8 cellular contexts compared by ENCODE assay signal in the genomic region with DNA sequence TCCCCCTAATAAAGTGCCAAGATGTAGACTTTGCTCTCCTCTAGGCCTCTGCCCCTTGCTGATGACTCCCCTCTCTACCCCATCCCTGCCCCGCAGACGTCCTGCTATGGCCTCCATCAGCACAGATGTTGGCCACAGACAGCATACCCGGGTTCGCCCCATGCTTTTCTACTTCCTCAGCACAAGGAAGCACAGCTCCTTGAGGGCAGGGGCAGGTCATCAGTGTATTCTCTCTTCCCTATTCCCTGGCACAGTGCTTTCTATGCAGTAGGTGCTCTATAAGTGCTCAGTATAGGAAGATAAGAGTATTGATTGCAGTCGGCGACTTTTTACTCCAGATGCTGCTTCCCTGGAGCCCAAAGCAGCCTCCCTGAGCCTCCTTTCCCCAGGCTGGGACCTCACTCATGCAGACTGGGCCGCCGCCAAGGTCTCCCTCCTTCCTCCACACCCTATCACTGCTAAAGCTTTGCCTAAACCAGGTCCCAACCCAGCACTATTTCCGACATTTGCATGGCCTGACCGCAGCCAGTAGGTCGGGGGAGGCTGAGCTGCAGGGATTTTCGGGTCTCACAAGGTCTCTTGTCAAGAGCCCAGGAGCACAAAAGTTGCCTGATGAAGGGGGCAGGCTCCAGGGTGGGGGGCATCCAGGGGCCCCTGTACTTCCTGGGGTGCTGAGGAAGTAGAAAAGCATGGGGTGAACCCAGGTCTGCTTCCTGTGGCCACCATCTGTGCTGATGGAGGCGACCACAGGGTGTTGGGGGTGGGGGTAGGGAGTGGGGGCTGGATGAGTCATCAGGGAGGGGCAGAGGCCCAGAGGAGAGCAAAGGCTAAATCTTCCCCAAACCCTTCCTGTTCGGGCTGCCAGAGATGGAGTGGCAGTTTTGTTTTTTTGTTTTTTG. TPM values are rescaled to one million over a fixed set of nuclear protein-coding genes. Genes with fewer than 3 reads are reported as not detected.
A peak's percentile ranks its signal among the peaks of the same experiment; 100 is the strongest.
DNase-seq lines count a peak whose midpoint lies in the region; ATAC-seq and TF ChIP-seq lines count a peak whose summit lies in the region.

No MANE protein-coding gene starts in this region.

- peak overlapping the region; percentile 88 to 89 for H3K27ac Mint-ChIP-seq in natural killer cell treated with Interleukin-12 subunit alpha and Interleukin-12 subunit beta and Interleukin-15 and Interleukin-18, amount 100 ng/mL, for 72 hours
- H3K27ac Mint-ChIP-seq in Calu3 (ENCODE audit: unreplicated experiment): no peak overlapping the region

- no peaks in the 10 kb centered on the region for H3K36me3 Mint-ChIP-seq in natural killer cell treated with Interleukin-12 subunit alpha and Interleukin-12 subunit beta and Interleukin-15 and Interleukin-18, amount 100 ng/mL, for 72 hours
- no peaks in the 10 kb centered on the region for H3K36me3 Mint-ChIP-seq in Calu3 (ENCODE audit: insufficient read depth, unreplicated experiment)

- H3K9me3 Mint-ChIP-seq in natural killer cell treated with Interleukin-12 subunit alpha and Interleukin-12 subunit beta and Interleukin-15 and Interleukin-18, amount 100 ng/mL, for 72 hours: no peaks in the 10 kb centered on the region
- H3K9me3 Mint-ChIP-seq in Calu3 (ENCODE audit: low read depth, unreplicated experiment): no peaks in the 10 kb centered on the region

- peaks cover 34 to 48% of the 10 kb centered on the region in 2 donors for H3K4me1 Mint-ChIP-seq in natural killer cell treated with Interleukin-12 subunit alpha and Interleukin-12 subunit beta and Interleukin-15 and Interleukin-18, amount 100 ng/mL, for 72 hours (ENCODE audit: low read depth in 2 of 2)
- no peaks in the 10 kb centered on the region for H3K4me1 Mint-ChIP-seq in Calu3 (ENCODE audit: low read depth, unreplicated experiment)

- H3K4me3 Mint-ChIP-seq in natural killer cell treated with Interleukin-12 subunit alpha and Interleukin-12 subunit beta and Interleukin-15 and Interleukin-18, amount 100 ng/mL, for 72 hours: peak overlapping the region; percentile 76
- H3K4me3 Mint-ChIP-seq in Calu3 (ENCODE audit: low read depth, unreplicated experiment): no peak overlapping the region

- intact Hi-C loops in Calu3 (cut with micrococcal nuclease; ENCODE audit: unreplicated experiment): no loop called here

- TF ChIP-seq POLR2A in GM19099 (IDR thresholded peaks at IDR 0.05; ENCODE audit: extremely low read depth, insufficient read length, low read depth): peak; percentile 75

- CTCF ChIA-PET in Calu3 (lab: Charles Lee): no interaction called here

- no peaks in the 10 kb centered on the region for H3K27me3 Mint-ChIP-seq in natural killer cell treated with Interleukin-12 subunit alpha and Interleukin-12 subunit beta and Interleukin-15 and Interleukin-18, amount 100 ng/mL, for 72 hours
- H3K27me3 Mint-ChIP-seq in Calu3 (ENCODE audit: unreplicated experiment): peaks cover 25% of the 10 kb centered on the region

- no TSS peak for BruUV-seq in Calu3 (replicated peaks; lab: Mats Ljungman, UMichigan)

- ATAC-seq in HG03066 (IDR thresholded peaks at IDR 0.05; ENCODE audit: low read depth, unreplicated experiment): peak; percentile 80
- ATAC-seq in natural killer cell treated with Interleukin-12 subunit alpha and Interleukin-12 subunit beta and Interleukin-15 and Interleukin-18, amount 100 ng/mL, for 72 hours: peak; percentile 92 to 96

- DNase-seq in SIG-M5 treated with dmso at 0.1 percent for 504 hours (lab: John Stamatoyannopoulos, UW; ENCODE audit: unreplicated experiment) (peak; percentile 74), inferior parietal cortex (ENCODE audit: extremely low spot score) (no peak), Calu3 (no peak), NCI-H2196 (lab: John Stamatoyannopoulos, UW; ENCODE audit: unreplicated experiment) (no peak)
- DNase-seq in activated gamma-delta T cell treated with anti-CD3 and anti-CD28 coated beads, Interleukin-2, amount 50 U/mL, for 16 hours (ENCODE audit: low read depth): peak; percentile 63
- no peak for DNase-seq in natural killer cell treated with Interleukin-12 subunit alpha and Interleukin-12 subunit beta and Interleukin-15 and Interleukin-18, amount 100 ng/mL, for 72 hours (ENCODE audit: low spot score)

- no peak for TF ChIP-seq CTCF in Calu3 (IDR thresholded peaks at IDR 0.05; ENCODE audit: unreplicated experiment)

RNA-seq across cellular contexts. Expression of gene CALHM3, which starts 8.0 kb away (rescaled TPM):
- total RNA-seq in natural killer cell treated with Interleukin-12 subunit alpha and Interleukin-12 subunit beta and Interleukin-15 and Interleukin-18, amount 100 ng/mL, for 72 hours: not detected
- not detected in 2 replicates for total RNA-seq in Calu3 (2022)

RNA-seq across cellular contexts. Expression of gene CALHM1, which starts 12.3 kb away (rescaled TPM):
- total RNA-seq in natural killer cell treated with Interleukin-12 subunit alpha and Interleukin-12 subunit beta and Interleukin-15 and Interleukin-18, amount 100 ng/mL, for 72 hours: not detected
- total RNA-seq in Calu3 (2022): not detected in 2 replicates

RNA-seq across cellular contexts. Expression of gene CALHM2, which starts 18.8 kb away (rescaled TPM):
- 10 to 100 TPM; 11.2 to 12.7 TPM for total RNA-seq in natural killer cell treated with Interleukin-12 subunit alpha and Interleukin-12 subunit beta and Interleukin-15 and Interleukin-18, amount 100 ng/mL, for 72 hours
- 0.45 and 0.81 TPM in 2 replicates for total RNA-seq in Calu3 (2022)

RNA-seq across cellular contexts. Expression of gene NEURL1, which starts 22.5 kb away (rescaled TPM):
- 1 to 10 TPM; 1.4 to 1.8 TPM for total RNA-seq in natural killer cell treated with Interleukin-12 subunit alpha and Interleukin-12 subunit beta and Interleukin-15 and Interleukin-18, amount 100 ng/mL, for 72 hours
- total RNA-seq in Calu3 (2022): 0.22 TPM in 1 of 2 replicates, not detected in the other

Comparison
In these comparisons a context has a peak if more than half of its experiments do, and no peak if none do; other contexts are left out.
1. DNase-seq: peak in SIG-M5 treated with dmso at 0.1 percent for 504 hours (single experiment) and activated gamma-delta T cell treated with anti-CD3 and anti-CD28 coated beads, Interleukin-2, amount 50 U/mL, for 16 hours (single experiment); none in natural killer cell treated with Interleukin-12 subunit alpha and Interleukin-12 subunit beta and Interleukin-15 and Interleukin-18, amount 100 ng/mL, for 72 hours (single experiment), inferior parietal cortex (single experiment), Calu3 (single experiment) and NCI-H2196 (single experiment).